In the genomic region with DNA sequence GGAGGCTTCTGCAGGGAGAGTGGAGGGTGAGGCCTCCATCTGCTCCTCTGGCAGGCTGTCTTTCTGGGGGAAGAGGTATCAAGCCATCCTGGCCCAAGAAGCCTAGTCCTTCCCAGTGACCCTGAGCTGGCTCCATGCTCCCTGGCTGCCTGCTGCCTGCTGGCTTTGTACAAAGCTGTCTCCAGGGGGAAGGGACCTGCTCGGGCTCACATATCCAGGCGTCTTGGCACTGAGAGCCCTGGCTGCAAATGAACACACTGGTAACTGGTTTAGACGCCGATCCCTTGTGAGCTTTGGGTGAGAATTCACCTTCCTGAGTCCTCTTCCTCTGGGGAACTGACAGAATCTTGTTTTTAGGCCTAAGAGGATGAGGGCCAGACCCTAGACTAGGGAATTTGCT, we compare ENCODE assay signal across 23 cellular contexts.
"Had no signal": no experiment of that assay in that cellular context is flagged by ENCODE, and none has a peak within 500 bp of the region (broad histone marks: within the 10 kb centered on the region; RNA-seq: fewer than 3 reads in every experiment).

No MANE protein-coding gene starts in this region.

- H3K27ac Mint-ChIP-seq: mesothelial cell of epicardium, naive B cell had no signal

- ATAC-seq: gastroesophageal sphincter, heart left ventricle, left cardiac atrium, left lung, left ventricle myocardium superior, lower lobe of right lung, mucosa of descending colon had no signal

- DNase-seq: dermis blood vessel endothelial cell; dorsolateral prefrontal cortex; effector CD4-positive, alpha-beta T cell; effector memory CD4-positive, alpha-beta T cell; esophagus squamous epithelium; foreskin fibroblast; foreskin melanocyte; heart left ventricle; hippocampal formation; left cardiac atrium; left lung; left ventricle myocardium superior; lower lobe of right lung; mesenchymal stem cell; mucosa of descending colon; naive B cell had no signal

- H3K36me3 Mint-ChIP-seq: mesothelial cell of epicardium, naive B cell had no signal

- H3K9me3 Mint-ChIP-seq: naive B cell had no signal

- H3K36me3 ChIP-seq: esophagus squamous epithelium, gastroesophageal sphincter, heart left ventricle, left lung, lower lobe of right lung had no signal

- H3K9me3 ChIP-seq: esophagus squamous epithelium, gastroesophageal sphincter, heart left ventricle, left lung, lower lobe of right lung, mucosa of descending colon had no signal

- H3K4me3 ChIP-seq: coronary artery, dorsolateral prefrontal cortex, esophagus squamous epithelium, gastroesophageal sphincter, heart left ventricle, left lung, lower lobe of right lung, mucosa of descending colon had no signal

- H3K4me3 Mint-ChIP-seq: mesothelial cell of epicardium, naive B cell had no signal

- H3K27ac ChIP-seq: coronary artery, dorsolateral prefrontal cortex, esophagus squamous epithelium, gastroesophageal sphincter, heart left ventricle, left lung, lower lobe of right lung had no signal

- FAIRE-seq: colon, endothelial cell of umbilical vein, islet of Langerhans, keratinocyte had no signal

- H3K4me1 ChIP-seq: esophagus squamous epithelium, gastroesophageal sphincter, heart left ventricle, left lung, lower lobe of right lung had no signal

- H3K4me1 Mint-ChIP-seq: naive B cell had no signal

- H3K27me3 ChIP-seq: dorsolateral prefrontal cortex, esophagus squamous epithelium, gastroesophageal sphincter, heart left ventricle, left lung had no signal
